15 cellular contexts compared by ENCODE assay signal in the genomic region with DNA sequence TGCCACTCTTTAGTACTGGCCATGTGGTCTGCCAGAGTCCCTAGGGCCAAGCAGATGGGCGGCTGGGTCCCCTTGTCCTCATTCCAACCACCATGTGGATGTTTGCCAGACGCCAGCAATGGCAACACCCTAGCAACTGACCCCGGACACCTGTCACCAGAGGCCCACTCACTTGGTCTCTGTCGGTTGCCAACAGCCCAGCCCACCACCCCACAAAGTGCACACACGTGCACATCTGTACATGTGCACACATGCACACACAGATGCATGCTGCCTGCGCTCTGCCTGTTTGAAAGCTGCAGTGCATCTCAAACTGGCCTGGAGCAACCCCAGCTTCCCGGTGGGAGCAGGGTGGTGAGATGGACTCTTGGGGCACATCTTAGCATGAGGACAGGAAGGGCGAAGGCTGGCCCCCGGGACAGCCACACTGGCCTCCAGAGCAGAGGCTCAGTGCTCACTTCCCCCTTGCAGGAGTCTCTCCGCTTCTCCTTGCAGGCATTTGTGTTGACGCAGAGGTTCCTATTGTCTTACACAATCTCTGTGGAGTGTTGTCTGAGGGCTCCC. TPM values are rescaled to one million over a fixed set of nuclear protein-coding genes. Genes with fewer than 3 reads are reported as not detected.
DNase-seq lines count a peak whose midpoint lies in the region; ATAC-seq and TF ChIP-seq lines count a peak whose summit lies in the region.
"Had no signal": no experiment of that assay in that cellular context is flagged by ENCODE, and none has a peak within 500 bp of the region (broad histone marks: within the 10 kb centered on the region; RNA-seq: fewer than 3 reads in every experiment).

No MANE protein-coding gene starts in this region.

- no peaks in the 10 kb centered on the region for H3K27me3 ChIP-seq in adrenal gland
- no peaks in the 10 kb centered on the region for H3K27me3 ChIP-seq in testis
- no peaks in the 10 kb centered on the region for H3K27me3 ChIP-seq in psoas muscle (ENCODE audit: insufficient read depth in 3 of 3, low read length in 2 of 3)
- H3K27me3 ChIP-seq: BLaER1 treated with 17β-estradiol and CSF1 and Interleukin-3, amounts not matched to agents 10 nM and 100 nM had no signal

- WGBS in adrenal gland, 4 donors: 72 to 84% (median 80%) methylated on average over 9 to 11 of the region's 11 CpGs
- WGBS in testis, 2 donors: 82 to 83% methylated on average over 11 of the region's 11 CpGs
- WGBS in psoas muscle, 3 donors: 64 to 75% (median 70%) methylated on average over 11 of the region's 11 CpGs

- no peaks in the 10 kb centered on the region for H3K9me3 ChIP-seq in adrenal gland (replicated peaks in 1 of 3)
- no peaks in the 10 kb centered on the region for H3K9me3 ChIP-seq in testis
- H3K9me3 ChIP-seq in psoas muscle: no peaks in the 10 kb centered on the region
- H3K9me3 ChIP-seq: BLaER1 treated with 17β-estradiol and CSF1 and Interleukin-3, amounts not matched to agents 10 nM and 100 nM had no signal

- intact Hi-C loops in adrenal gland (cut with DNase I): no loop called here
- intact Hi-C loops in sciatic nerve (cut with DNase I): no loop called here
- intact Hi-C loops in testis (cut with DNase I; ENCODE audit: low total_unique reads): no loop called here
- intact Hi-C loops in psoas muscle (cut with DNase I): no loop called here

- H3K27ac ChIP-seq in adrenal gland (no peak overlapping the region), testis (no peak overlapping the region), psoas muscle (no peak overlapping the region)
- H3K27ac ChIP-seq: BLaER1 treated with 17β-estradiol and CSF1 and Interleukin-3, amounts not matched to agents 10 nM and 100 nM; GM23248; VCaP had no signal

- H3K4me3 ChIP-seq in adrenal gland (no peak overlapping the region), testis (no peak overlapping the region), psoas muscle (no peak overlapping the region)
- H3K4me3 ChIP-seq: BLaER1 treated with 17β-estradiol and CSF1 and Interleukin-3, amounts not matched to agents 10 nM and 100 nM; GM23248 had no signal

- no peak for TF ChIP-seq CTCF in adrenal gland (IDR thresholded peaks at IDR 0.05)
- no peak for TF ChIP-seq CTCF in testis (IDR thresholded peaks at IDR 0.05)
- TF ChIP-seq CTCF in psoas muscle (IDR thresholded peaks at IDR 0.05): no peak

- TF ChIP-seq POLR2A in adrenal gland (IDR thresholded peaks at IDR 0.05): no peak
- TF ChIP-seq POLR2A in testis (IDR thresholded peaks at IDR 0.05): no peak

- peak; percentile 62 for ATAC-seq in left lobe of liver
- peak; percentile 70 for ATAC-seq in sciatic nerve
- no peak for ATAC-seq in GM18519 (IDR thresholded peaks at IDR 0.05; ENCODE audit: low FRiP score, unreplicated experiment)
- ATAC-seq in psoas muscle: no peak
- ATAC-seq: activated T-cell treated with anti-CD3 and anti-CD28 coated beads, Interleukin-2, amount 50 U/mL, for 72 hours had no signal

- H3K4me1 ChIP-seq in adrenal gland (replicated peaks in 1 of 2): no peaks in the 10 kb centered on the region
- no peaks in the 10 kb centered on the region for H3K4me1 ChIP-seq in testis
- peaks cover 16% of the 10 kb centered on the region for H3K4me1 ChIP-seq in psoas muscle

- peak; percentile 28 to 77 for DNase-seq in NCI-H524 (lab: John Stamatoyannopoulos, UW)
- no peak for DNase-seq in NCI-H524 treated with DMSO at 0.1 percent for 48 hours (lab: John Stamatoyannopoulos, UW)
- peak in 5 of 7 donors; percentile 27 to 62 (median 36) for DNase-seq in adrenal gland
- no peak for DNase-seq in left lobe of liver (ENCODE audit: low spot score)
- DNase-seq in sciatic nerve (ENCODE audit: low spot score): peak; percentile 56
- no peak for DNase-seq in testis
- DNase-seq in psoas muscle: no peak
- DNase-seq: activated CD4-positive, alpha-beta memory T cell treated with anti-CD3 and anti-CD28 coated beads, Interleukin-2, amount 10 ng/mL, durations not matched to agents 7 days and 5 days; activated T-cell treated with anti-CD3 and anti-CD28 coated beads, Interleukin-2, amount 50 U/mL, for 72 hours; GM23248; NCI-H1092 treated with DMSO at 0.1 percent for 48 hours; NCI-H2081 had no signal

- H3K36me3 ChIP-seq in adrenal gland (replicated peaks in 1 of 2) (no peaks in the 10 kb centered on the region), testis (ENCODE audit: low read depth, missing control alignments) (no peaks in the 10 kb centered on the region), psoas muscle (ENCODE audit: insufficient read depth in 1 of 2, low read depth in 1 of 2) (no peaks in the 10 kb centered on the region)
- H3K36me3 ChIP-seq: BLaER1 treated with 17β-estradiol and CSF1 and Interleukin-3, amounts not matched to agents 10 nM and 100 nM had no signal

RNA-seq across cellular contexts. Expression of gene PSMG4, which starts 53.9 kb away (rescaled TPM):
- 10 to 100 TPM in 7 of 8 donors, 1 to 10 TPM in 1; 4.9 to 23.6 (median 18.3) TPM for total RNA-seq in adrenal gland
- polyA plus RNA-seq in adrenal gland: 10 to 100 TPM; 17.9 to 87.5 (median 55.7) TPM
- 11.9 TPM for total RNA-seq in left lobe of liver
- 21.2 TPM for total RNA-seq in sciatic nerve
- 10 to 100 TPM; 42.4 to 46.1 TPM for total RNA-seq in testis
- polyA plus RNA-seq in testis (ENCODE audit: insufficient read depth, low read depth, low replicate concordance): 23.1 TPM
- total RNA-seq in psoas muscle: 10 to 100 TPM; 19.7 to 26.8 (median 22.0) TPM
- polyA plus RNA-seq in psoas muscle: 10 to 100 TPM; 18.6 to 31.3 (median 26.2) TPM

Comparison
In these comparisons a context has a peak if more than half of its experiments do, and no peak if none do; other contexts are left out.
1. DNase-seq: peak in NCI-H524 (2 of 2), adrenal gland (5 of 7) and sciatic nerve (single experiment); none in NCI-H524 treated with DMSO at 0.1 percent for 48 hours (single experiment), left lobe of liver (single experiment), testis (single experiment) and psoas muscle (0 of 2).
2. ATAC-seq: peak in left lobe of liver (single experiment) and sciatic nerve (single experiment); none in GM18519 (single experiment) and psoas muscle (0 of 4).